ENCODE assay signal across 8 cellular contexts in genomic region chr1:155050560-155051341, GRCh38. TPM values are rescaled to one million over a fixed set of nuclear protein-coding genes. Genes with fewer than 3 reads are reported as not detected.
DNase-seq lines count a peak whose midpoint lies in the region; ATAC-seq and TF ChIP-seq lines count a peak whose summit lies in the region.

A gene with protein sequence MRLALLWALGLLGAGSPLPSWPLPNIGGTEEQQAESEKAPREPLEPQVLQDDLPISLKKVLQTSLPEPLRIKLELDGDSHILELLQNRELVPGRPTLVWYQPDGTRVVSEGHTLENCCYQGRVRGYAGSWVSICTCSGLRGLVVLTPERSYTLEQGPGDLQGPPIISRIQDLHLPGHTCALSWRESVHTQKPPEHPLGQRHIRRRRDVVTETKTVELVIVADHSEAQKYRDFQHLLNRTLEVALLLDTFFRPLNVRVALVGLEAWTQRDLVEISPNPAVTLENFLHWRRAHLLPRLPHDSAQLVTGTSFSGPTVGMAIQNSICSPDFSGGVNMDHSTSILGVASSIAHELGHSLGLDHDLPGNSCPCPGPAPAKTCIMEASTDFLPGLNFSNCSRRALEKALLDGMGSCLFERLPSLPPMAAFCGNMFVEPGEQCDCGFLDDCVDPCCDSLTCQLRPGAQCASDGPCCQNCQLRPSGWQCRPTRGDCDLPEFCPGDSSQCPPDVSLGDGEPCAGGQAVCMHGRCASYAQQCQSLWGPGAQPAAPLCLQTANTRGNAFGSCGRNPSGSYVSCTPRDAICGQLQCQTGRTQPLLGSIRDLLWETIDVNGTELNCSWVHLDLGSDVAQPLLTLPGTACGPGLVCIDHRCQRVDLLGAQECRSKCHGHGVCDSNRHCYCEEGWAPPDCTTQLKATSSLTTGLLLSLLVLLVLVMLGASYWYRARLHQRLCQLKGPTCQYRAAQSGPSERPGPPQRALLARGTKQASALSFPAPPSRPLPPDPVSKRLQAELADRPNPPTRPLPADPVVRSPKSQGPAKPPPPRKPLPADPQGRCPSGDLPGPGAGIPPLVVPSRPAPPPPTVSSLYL (plus strand): TSS chr1:155051316. CDS start chr1:155051387, 71 bp downstream.

- POLR2A ChIA-PET in HEK293T (lab: Yijun Ruan, JAX) = interaction anchor here (0.6 to 2.4 kb wide), 30 partner anchors 9 to 491 kb away, joined by 3 to 11 read pairs (median 4); partner anchors contain the start of genes CKS1B, FLAD1, KRTCAP2 and PBXIP1

- CTCF ChIA-PET in HEK293T (lab: Yijun Ruan, JAX) = interaction anchor here (0.6 to 1.4 kb wide), 12 partner anchors 9 to 144 kb away, joined by 3 to 9 read pairs (median 3); partner anchors contain the start of genes EFNA3 and KRTCAP2

- intact Hi-C loops in sciatic nerve (cut with DNase I) = loop anchor here (10.0 kb wide), 1 partner anchor 96 kb away; the partner anchor contains the start of gene PBXIP1

- peak; percentile 81 for ATAC-seq in sciatic nerve

- DNase-seq in GM03348 (ENCODE audit: low spot score) (peak; percentile 98), HEK293T (ENCODE audit: extremely low spot score) (peak; percentile 98), NCI-H1105 treated with DMSO at 0.1 percent for 48 hours (lab: John Stamatoyannopoulos, UW) (peak; percentile 52), T-helper 9 cell (peak; percentile 83), astrocyte of the hippocampus (ENCODE audit: low read depth, low spot score) (peak; percentile 88), hypothalamus (lab: John Stamatoyannopoulos, UW) (peak in 49 of 51 donors; percentile 30 to 89 (median 72)), sciatic nerve (ENCODE audit: low spot score) (peak; percentile 93), middle frontal gyrus (ENCODE audit: extremely low spot score, low spot score) (no peak)

TF ChIP-seq in HEK293T, 16 proteins besides CTCF, POLR2A, EP300 and RAD21:
- TF ChIP-seq ARNT (IDR thresholded peaks at IDR 0.05) = no peak
- no peak for TF ChIP-seq ELF4 (IDR thresholded peaks at IDR 0.05)
- no peak for TF ChIP-seq FOXA1 (IDR thresholded peaks at IDR 0.05)
- TF ChIP-seq TARDBP (IDR thresholded peaks at IDR 0.05) = no peak; the same call in 1 of the 2 replicates
- peak; percentile 64; the same call in 1 of the 2 replicates for TF ChIP-seq CTBP1 (IDR thresholded peaks at IDR 0.05; ENCODE audit: borderline replicate concordance)
- TF ChIP-seq ZNF384 (IDR thresholded peaks at IDR 0.05) = no peak
- TF ChIP-seq SUZ12 (IDR thresholded peaks at IDR 0.05) = no peak
- no peak for TF ChIP-seq LEF1 (IDR thresholded peaks at IDR 0.05; ENCODE audit: borderline replicate concordance)
- TF ChIP-seq SP1 (IDR thresholded peaks at IDR 0.05) = no peak
- peak; percentile 92 for TF ChIP-seq L3MBTL2 (conservative IDR thresholded peaks at IDR 0.05)

RNA-seq across cellular contexts. Expression of the gene that starts here (rescaled TPM):
- total RNA-seq in sciatic nerve = 147 TPM
